In genomic region chr9:37229455-37229854, GRCh38 we compare ENCODE assay signal across 23 cellular contexts.
"Had no signal": no experiment of that assay in that cellular context is flagged by ENCODE, and none has a peak within 500 bp of the region (broad histone marks: within the 10 kb centered on the region; RNA-seq: fewer than 3 reads in every experiment).

No MANE protein-coding gene starts in this region.

- H3K9me3 Mint-ChIP-seq: activated CD8-positive, alpha-beta T cell treated with anti-CD3 and anti-CD28 coated beads for 36 hours; activated naive CD4-positive, alpha-beta T cell treated with anti-CD3 and anti-CD28 coated beads, Interleukin-2, amount 10 ng/mL, durations not matched to agents 7 days and 5 days; activated naive CD8-positive, alpha-beta T cell treated with anti-CD3 and anti-CD28 coated beads for 36 hours; activated T-helper 2 cell treated with anti-CD3 and anti-CD28 coated beads, Interferon-gamma antibody, Interleukin-2, Interleukin-4, amounts not matched to agents 10 μg/mL and 5 μg/mL and 100 μg/mL, durations not matched to agents 14 hours and 24 hours and 36 hours had no signal

- H3K27ac ChIP-seq: brain microvascular endothelial cell, cardiac muscle cell, PC-9, SK-N-MC, WERI-Rb-1 had no signal

- H3K4me2 ChIP-seq: PC-9 had no signal

- H3K36me3 ChIP-seq: brain microvascular endothelial cell, cardiac muscle cell, WERI-Rb-1 had no signal

- H3K4me1 Mint-ChIP-seq: activated naive CD4-positive, alpha-beta T cell treated with anti-CD3 and anti-CD28 coated beads, Interleukin-2, amount 10 ng/mL, durations not matched to agents 7 days and 5 days had no signal

- H3K27me3 Mint-ChIP-seq: activated CD8-positive, alpha-beta T cell treated with anti-CD3 and anti-CD28 coated beads for 36 hours; activated naive CD4-positive, alpha-beta T cell treated with anti-CD3 and anti-CD28 coated beads, Interleukin-2, amount 10 ng/mL, durations not matched to agents 7 days and 5 days; activated naive CD8-positive, alpha-beta T cell treated with anti-CD3 and anti-CD28 coated beads for 36 hours had no signal

- H3K4me3 Mint-ChIP-seq: activated CD8-positive, alpha-beta T cell treated with anti-CD3 and anti-CD28 coated beads for 36 hours; activated naive CD4-positive, alpha-beta T cell treated with anti-CD3 and anti-CD28 coated beads, Interleukin-2, amount 10 ng/mL, durations not matched to agents 7 days and 5 days; activated naive CD8-positive, alpha-beta T cell treated with anti-CD3 and anti-CD28 coated beads for 36 hours; activated T-cell treated with anti-CD3 and anti-CD28 coated beads, Interleukin-2, amount 50 U/mL, for 72 hours had no signal

- H2AFZ ChIP-seq: PC-9 had no signal

- H3K27me3 ChIP-seq: brain microvascular endothelial cell, cardiac muscle cell had no signal

- H3K27ac Mint-ChIP-seq: activated CD8-positive, alpha-beta T cell treated with anti-CD3 and anti-CD28 coated beads for 36 hours; activated naive CD4-positive, alpha-beta T cell treated with anti-CD3 and anti-CD28 coated beads, Interleukin-2, amount 10 ng/mL, durations not matched to agents 7 days and 5 days; activated naive CD8-positive, alpha-beta T cell treated with anti-CD3 and anti-CD28 coated beads for 36 hours; activated T-cell treated with anti-CD3 and anti-CD28 coated beads, Interleukin-2, amount 50 U/mL, for 72 hours; activated T-helper 2 cell treated with anti-CD3 and anti-CD28 coated beads, Interferon-gamma antibody, Interleukin-2, Interleukin-4, amounts not matched to agents 10 μg/mL and 5 μg/mL and 100 μg/mL, durations not matched to agents 14 hours and 24 hours and 36 hours had no signal

- ATAC-seq: activated CD4-positive, CD25-positive, alpha-beta regulatory T cell treated with anti-CD3 and anti-CD28 coated beads, Interleukin-2, amount 50 U/mL, for 24 hours; activated CD8-positive, alpha-beta T cell treated with anti-CD3 and anti-CD28 coated beads for 36 hours; activated T-cell treated with anti-CD3 and anti-CD28 coated beads, Interleukin-2, amount 50 U/mL, for 72 hours; Right ventricle myocardium inferior had no signal

- H3K4me3 ChIP-seq: cardiac muscle cell, PC-9, SK-N-MC had no signal

- DNase-seq: activated CD4-positive, alpha-beta T cell treated with anti-CD3 and anti-CD28 coated beads for 4 hours; activated CD8-positive, alpha-beta memory T cell treated with anti-CD3 and anti-CD28 coated beads, Interleukin-2, amount 50 U/mL, for 4 hours; activated CD8-positive, alpha-beta T cell treated with anti-CD3 and anti-CD28 coated beads for 36 hours; activated gamma-delta T cell treated with Interleukin-2 at 50 U/mL for 16 hours; activated naive CD4-positive, alpha-beta T cell treated with anti-CD3 and anti-CD28 coated beads, Interleukin-2, amount 10 ng/mL, durations not matched to agents 7 days and 5 days; activated naive CD8-positive, alpha-beta T cell treated with anti-CD3 and anti-CD28 coated beads for 36 hours; activated T-cell treated with anti-CD3 and anti-CD28 coated beads, Interleukin-2, amount 50 U/mL, for 72 hours; MM.1S; NCI-H1105; NCI-H1436; NCI-H1694 treated with DMSO at 0.1 percent for 48 hours; NCI-H510A treated with DMSO at 0.1 percent for 48 hours; NK-92 treated with Interleukin-12 subunit alpha and Interleukin-12 subunit beta, amount 100 ng/mL, for 24 hours; RPMI8226; T-helper 1 cell; WERI-Rb-1 had no signal
